20 cellular contexts compared by ENCODE assay signal in genomic region chr1:230057681-230058565, GRCh38.
"Had no signal": no experiment of that assay in that cellular context is flagged by ENCODE, and none has a peak within 500 bp of the region (broad histone marks: within the 10 kb centered on the region; RNA-seq: fewer than 3 reads in every experiment).

No MANE protein-coding gene starts in this region.

- H3K9me3 Mint-ChIP-seq: natural killer cell had no signal

- H3K27me3 Mint-ChIP-seq: stimulated activated naive B cell treated with anti-CD40 and anti-IgM and Interleukin-4, amounts not matched to agents 10 μg/mL and 1 μg/mL and 100 μg/mL, for 72 hours; stimulated activated naive CD8-positive, alpha-beta T cell treated with anti-CD3 and anti-CD28 coated beads, Interleukin-15, amount 100 ng/mL, for 72 hours had no signal

- H3K4me3 ChIP-seq: dorsolateral prefrontal cortex, gastrocnemius medialis, heart right ventricle, mucosa of descending colon, testis, tibial nerve had no signal

- H3K4me1 Mint-ChIP-seq: natural killer cell; neural crest cell; stimulated activated naive B cell treated with anti-CD40 and anti-IgM and Interleukin-4, amounts not matched to agents 10 μg/mL and 1 μg/mL and 100 μg/mL, for 72 hours; stimulated activated naive CD8-positive, alpha-beta T cell treated with anti-CD3 and anti-CD28 coated beads, Interleukin-15, amount 100 ng/mL, for 72 hours had no signal

- ATAC-seq: esophagus mucosa; gastrocnemius medialis; heart right ventricle; left lobe of liver; mucosa of descending colon; natural killer cell; sciatic nerve; stimulated activated naive B cell treated with anti-CD40 and anti-IgM and Interleukin-4, amounts not matched to agents 10 μg/mL and 1 μg/mL and 100 μg/mL, for 72 hours; stimulated activated naive CD8-positive, alpha-beta T cell treated with anti-CD3 and anti-CD28 coated beads, Interleukin-15, amount 100 ng/mL, for 72 hours had no signal

- H3K27me3 ChIP-seq: dorsolateral prefrontal cortex, gastrocnemius medialis, heart right ventricle, testis, tibial nerve had no signal

- H3K4me1 ChIP-seq: gastrocnemius medialis, heart right ventricle, testis had no signal

- H3K36me3 ChIP-seq: gastrocnemius medialis, heart right ventricle, tibial nerve had no signal

- H3K27ac ChIP-seq: dorsolateral prefrontal cortex, gastrocnemius medialis, heart right ventricle, testis, tibial nerve had no signal

- H3K36me3 Mint-ChIP-seq: natural killer cell; stimulated activated naive B cell treated with anti-CD40 and anti-IgM and Interleukin-4, amounts not matched to agents 10 μg/mL and 1 μg/mL and 100 μg/mL, for 72 hours had no signal

- DNase-seq: cortex of kidney; dorsolateral prefrontal cortex; effector CD8-positive, alpha-beta T cell; gastrocnemius medialis; heart right ventricle; hypothalamus; islet precursor cell; mucosa of descending colon; natural killer cell; occipital lobe; stimulated activated CD4-positive, alpha-beta T cell treated with anti-CD3 and anti-CD28 coated beads, Interleukin-2, amount 100 ng/mL, for 24 hours; stimulated activated CD4-positive, alpha-beta T cell treated with anti-CD3 and anti-CD28 coated beads, Interleukin-4, amount 100 ng/mL, for 4 hours; stimulated activated naive B cell treated with anti-CD40 and anti-IgM and Interleukin-4, amounts not matched to agents 10 μg/mL and 1 μg/mL and 100 μg/mL, for 72 hours; stimulated activated naive CD8-positive, alpha-beta T cell treated with anti-CD3 and anti-CD28 coated beads, Interleukin-15, amount 100 ng/mL, for 72 hours; testis had no signal

- H3K9me3 ChIP-seq: gastrocnemius medialis, mucosa of descending colon, testis had no signal

- H3K27ac Mint-ChIP-seq: natural killer cell; stimulated activated naive B cell treated with anti-CD40 and anti-IgM and Interleukin-4, amounts not matched to agents 10 μg/mL and 1 μg/mL and 100 μg/mL, for 72 hours; stimulated activated naive CD8-positive, alpha-beta T cell treated with anti-CD3 and anti-CD28 coated beads, Interleukin-15, amount 100 ng/mL, for 72 hours had no signal

- H3K4me3 Mint-ChIP-seq: natural killer cell; neural crest cell; stimulated activated naive B cell treated with anti-CD40 and anti-IgM and Interleukin-4, amounts not matched to agents 10 μg/mL and 1 μg/mL and 100 μg/mL, for 72 hours; stimulated activated naive CD8-positive, alpha-beta T cell treated with anti-CD3 and anti-CD28 coated beads, Interleukin-15, amount 100 ng/mL, for 72 hours had no signal
